Comparison of ENCODE assay signal across 7 cellular contexts in the genomic region with DNA sequence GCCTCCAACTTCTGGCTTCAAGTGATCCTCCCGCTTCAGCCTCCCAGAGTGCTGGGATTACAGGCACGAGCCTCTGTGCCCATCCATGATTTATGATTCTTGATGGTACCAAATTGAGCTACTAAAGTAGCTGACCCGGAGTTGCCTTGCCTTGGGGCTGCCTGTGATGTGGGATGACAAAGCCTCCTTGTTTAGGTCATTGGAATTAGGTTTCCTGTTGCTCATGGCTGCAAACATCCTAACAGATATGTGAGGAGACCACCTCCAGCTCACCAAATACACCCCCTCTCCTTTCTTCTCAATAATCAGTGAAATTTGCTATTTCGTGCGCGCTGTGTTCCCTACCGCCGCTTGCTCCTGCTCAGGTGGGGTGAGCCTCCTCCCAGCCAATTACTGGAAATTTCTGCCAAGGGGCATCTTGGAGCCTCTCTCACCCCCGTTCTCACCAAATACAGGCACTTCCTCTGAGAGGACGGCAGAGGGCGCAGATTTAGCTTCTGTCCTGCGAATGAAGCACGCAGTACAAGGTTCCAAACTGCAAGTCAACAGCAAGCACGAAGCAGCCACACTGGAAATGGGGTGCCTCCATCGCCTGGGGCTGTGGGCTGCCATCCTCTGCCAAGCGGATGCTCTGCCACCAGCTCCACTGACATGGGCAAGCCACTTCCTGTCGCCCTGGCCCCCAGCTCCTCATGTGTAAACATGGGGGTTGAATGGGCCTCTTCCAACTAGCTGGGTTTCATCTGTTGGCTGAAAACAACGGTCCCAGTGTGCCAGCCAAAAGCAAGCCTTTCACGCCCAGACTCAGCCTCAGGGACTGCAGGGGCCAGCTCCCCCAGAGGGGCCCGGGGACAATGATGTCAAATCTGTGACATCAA.
A peak's percentile ranks its signal among the peaks of the same experiment; 100 is the strongest.
DNase-seq lines count a peak whose midpoint lies in the region; ATAC-seq and TF ChIP-seq lines count a peak whose summit lies in the region.

No MANE protein-coding gene starts in this region.

- H3K9me2 ChIP-seq in SU-DHL-6 (replicated peaks; ENCODE audit: insufficient read depth, low read length): no peaks in the 10 kb centered on the region

- no peaks in the 10 kb centered on the region for H3K9me3 Mint-ChIP-seq in activated naive CD8-positive, alpha-beta T cell treated with anti-CD3 and anti-CD28 coated beads, Interleukin-2, amount 10 ng/mL, durations not matched to agents 7 days and 5 days

- H3K9me3 ChIP-seq in SU-DHL-6 (ENCODE audit: insufficient read depth, low read length): no peaks in the 10 kb centered on the region

- no peak overlapping the region for H3K9ac ChIP-seq in SU-DHL-6 (ENCODE audit: low read length)

- no peaks in the 10 kb centered on the region for H3K27me3 ChIP-seq in SU-DHL-6 (ENCODE audit: low read length)

- H3K79me2 ChIP-seq in SU-DHL-6 (ENCODE audit: insufficient read depth, low read length): no peaks in the 10 kb centered on the region

- H3K4me1 Mint-ChIP-seq in activated naive CD8-positive, alpha-beta T cell treated with anti-CD3 and anti-CD28 coated beads, Interleukin-2, amount 10 ng/mL, durations not matched to agents 7 days and 5 days: peaks cover 22% of the 10 kb centered on the region

- H3K4me2 ChIP-seq in SU-DHL-6 (ENCODE audit: low read depth, low read length, poor library complexity, severe bottlenecking): no peak overlapping the region

- DNase-seq in activated naive CD8-positive, alpha-beta T cell treated with anti-CD3 and anti-CD28 coated beads, Interleukin-2, amount 10 ng/mL, durations not matched to agents 7 days and 5 days: peak; percentile 69
- DNase-seq in Right ventricle myocardium superior (peak; percentile 58), posterior vena cava (ENCODE audit: low spot score) (peak; percentile 83), ureter (ENCODE audit: low spot score) (peak; percentile 69)

- ATAC-seq in activated naive CD8-positive, alpha-beta T cell treated with anti-CD3 and anti-CD28 coated beads, Interleukin-2, amount 10 ng/mL, durations not matched to agents 7 days and 5 days (ENCODE audit: low read depth): peak; percentile 92
- peak; percentile 67 for ATAC-seq in Right ventricle myocardium superior (ENCODE audit: poor library complexity)

- H4K20me1 ChIP-seq in SU-DHL-6 (ENCODE audit: low read depth, low read length): no peaks in the 10 kb centered on the region

- H3K36me3 ChIP-seq in SU-DHL-6 (ENCODE audit: low read length): no peaks in the 10 kb centered on the region

- H3K36me3 Mint-ChIP-seq in activated naive CD8-positive, alpha-beta T cell treated with anti-CD3 and anti-CD28 coated beads, Interleukin-2, amount 10 ng/mL, durations not matched to agents 7 days and 5 days: no peaks in the 10 kb centered on the region

- H2AFZ ChIP-seq in SU-DHL-6 (ENCODE audit: low read depth, low read length, severe bottlenecking): no peak overlapping the region

- H3K4me3 ChIP-seq in SU-DHL-6 (ENCODE audit: insufficient read depth, low read length, poor library complexity, severe bottlenecking): no peak overlapping the region

- intact Hi-C loops in Right ventricle myocardium superior (cut with DNase I): no loop called here
- intact Hi-C loops in posterior vena cava (cut with DNase I): loop anchor here (5.0 kb wide), 1 partner anchor 100 kb away; the partner anchor contains the start of gene NEURL3 (in 2 of the 2)

- H3K27ac ChIP-seq in SU-DHL-6 (ENCODE audit: low read depth, low read length): no peak overlapping the region

- H3K27ac Mint-ChIP-seq in activated naive CD8-positive, alpha-beta T cell treated with anti-CD3 and anti-CD28 coated beads, Interleukin-2, amount 10 ng/mL, durations not matched to agents 7 days and 5 days: peak overlapping the region; percentile 91

- POLR2A ChIA-PET in activated naive CD8-positive, alpha-beta T cell treated with anti-CD3 and anti-CD28 coated beads, Interleukin-2, amount 10 ng/mL, durations not matched to agents 7 days and 5 days (lab: Charles Lee): interaction anchor here (0.7 to 1.8 kb wide), 9 partner anchors 11 to 147 kb away, joined by 3 to 8 read pairs (median 6); partner anchors contain the start of gene NEURL3

- H3K27me3 Mint-ChIP-seq in activated naive CD8-positive, alpha-beta T cell treated with anti-CD3 and anti-CD28 coated beads, Interleukin-2, amount 10 ng/mL, durations not matched to agents 7 days and 5 days: no peaks in the 10 kb centered on the region

- peak; percentile 84 for TF ChIP-seq CTCF in GM12874 (IDR thresholded peaks at IDR 0.05; ENCODE audit: insufficient read depth, low read depth, low read length)
- TF ChIP-seq CTCF in LNCAP (IDR thresholded peaks at IDR 0.05): peak; percentile 69
- TF ChIP-seq CTCF in SU-DHL-6 (IDR thresholded peaks at IDR 0.05; ENCODE audit: insufficient read depth, low read length, poor library complexity, severe bottlenecking): peak; percentile 84

- H3K4me3 Mint-ChIP-seq in activated naive CD8-positive, alpha-beta T cell treated with anti-CD3 and anti-CD28 coated beads, Interleukin-2, amount 10 ng/mL, durations not matched to agents 7 days and 5 days: peak overlapping the region; percentile 83

- H3F3A ChIP-seq in SU-DHL-6 (ENCODE audit: insufficient read depth): no peaks in the 10 kb centered on the region
